25 cellular contexts compared by ENCODE assay signal in the genomic region with DNA sequence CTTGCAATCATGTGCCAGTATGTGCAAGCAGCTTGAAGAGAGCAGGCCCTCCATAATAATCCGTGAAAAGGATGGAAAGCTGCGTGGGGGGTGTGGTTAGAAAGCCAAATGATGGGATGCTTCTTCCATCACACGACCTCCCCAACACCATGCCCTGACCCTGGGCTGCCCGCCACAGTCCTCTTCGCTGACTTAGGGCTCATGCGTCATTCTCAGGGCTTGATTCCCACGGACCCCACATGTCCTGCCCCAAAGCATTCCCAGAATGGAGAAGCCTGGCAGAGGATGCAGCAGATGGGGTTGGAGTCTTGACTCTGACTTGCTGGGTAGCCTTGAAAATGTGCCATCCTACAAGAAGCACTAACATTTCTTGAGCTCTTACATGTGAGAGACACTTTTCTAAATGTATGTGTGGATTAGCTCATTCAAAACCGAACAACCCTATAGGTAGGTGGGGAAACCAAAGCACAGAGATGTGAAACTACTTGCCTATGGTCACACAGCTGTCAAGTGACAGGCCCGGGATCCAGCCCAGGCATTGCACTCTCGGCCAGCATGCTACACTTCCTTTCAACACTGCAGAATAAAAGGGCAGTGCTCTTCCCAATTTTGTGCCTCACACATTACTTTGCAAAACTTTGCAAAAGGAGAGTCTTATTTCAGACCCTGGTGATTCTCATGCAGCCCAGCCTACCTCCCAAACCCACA. TPM values are rescaled to one million over a fixed set of nuclear protein-coding genes. Genes with fewer than 3 reads are reported as not detected.
A peak's percentile ranks its signal among the peaks of the same experiment; 100 is the strongest.
DNase-seq lines count a peak whose midpoint lies in the region; ATAC-seq and TF ChIP-seq lines count a peak whose summit lies in the region.
"Had no signal": no experiment of that assay in that cellular context is flagged by ENCODE, and none has a peak within 500 bp of the region (broad histone marks: within the 10 kb centered on the region; RNA-seq: fewer than 3 reads in every experiment).

No MANE protein-coding gene starts in this region.

- H3K9me3 ChIP-seq in SK-N-SH (no peaks in the 10 kb centered on the region), adipocyte (ENCODE audit: control insufficient read depth, low read length) (no peaks in the 10 kb centered on the region), mesenchymal stem cell (ENCODE audit: control insufficient read depth, low read length) (no peaks in the 10 kb centered on the region)
- H3K9me3 ChIP-seq: right lobe of liver had no signal

- H3K4me1 ChIP-seq in SK-N-SH (ENCODE audit: control insufficient read depth in 1 of 2, insufficient read depth in 2 of 2, low read depth in 1 of 2, low read length in 1 of 2) (peaks cover 53 to 66% of the 10 kb centered on the region in 2 experiments; a peak in 3 of 4 replicates), adipocyte (ENCODE audit: control insufficient read depth, insufficient read depth, low read length) (peaks cover 77% of the 10 kb centered on the region), mesenchymal stem cell (ENCODE audit: control insufficient read depth, insufficient read depth, low read depth, low read length) (peaks cover 39% of the 10 kb centered on the region)
- H3K4me1 ChIP-seq: right lobe of liver had no signal

- no peaks in the 10 kb centered on the region for H3K36me3 Mint-ChIP-seq in type B pancreatic cell
- no peaks in the 10 kb centered on the region for H3K36me3 Mint-ChIP-seq in glutamatergic neuron (ENCODE audit: unreplicated experiment)
- H3K36me3 Mint-ChIP-seq: activated naive CD8-positive, alpha-beta T cell; CD4-positive, alpha-beta memory T cell; stimulated activated naive B cell treated with anti-CD40 and anti-IgM and Interleukin-4, amounts not matched to agents 10 μg/mL and 1 μg/mL and 100 μg/mL, for 72 hours had no signal

- H3K79me2 ChIP-seq in SK-N-SH (ENCODE audit: insufficient read depth), result peaks cover 89% of the 10 kb centered on the region

- H3K27me3 ChIP-seq in SK-N-SH (ENCODE audit: insufficient read depth) (no peaks in the 10 kb centered on the region), adipocyte (replicated peaks; ENCODE audit: control insufficient read depth, insufficient read depth, low read length) (no peaks in the 10 kb centered on the region), mesenchymal stem cell (ENCODE audit: control insufficient read depth in 1 of 2, insufficient read depth in 1 of 2, low read length in 2 of 2) (no peaks in the 10 kb centered on the region)
- H3K27me3 ChIP-seq: right lobe of liver had no signal

- H3K4me2 ChIP-seq in SK-N-SH (peak overlapping the region; percentile 98; the same call in 1 of the 2 replicates), mesenchymal stem cell (ENCODE audit: low read length, poor library complexity, severe bottlenecking) (no peak overlapping the region)

- POLR2A ChIA-PET in SK-N-SH (lab: Yijun Ruan, JAX), result no interaction called here

- TF ChIP-seq EP300 in SK-N-SH (IDR thresholded peaks at IDR 0.05; ENCODE audit: borderline replicate concordance in 1 of 2, low read depth in 1 of 2, low read length in 1 of 2), result no peak

- peaks cover 35% of the 10 kb centered on the region for H4K20me1 ChIP-seq in SK-N-SH (ENCODE audit: insufficient read depth)

- H3K79me1 ChIP-seq in mesenchymal stem cell (replicated peaks; ENCODE audit: low read length, poor library complexity, severe bottlenecking), result no peaks in the 10 kb centered on the region

- H3K27ac ChIP-seq in SK-N-SH (ENCODE audit: low read depth in 2 of 2, low read length in 1 of 2) (no peak overlapping the region), mesenchymal stem cell (ENCODE audit: low read length, poor library complexity, severe bottlenecking) (no peak overlapping the region)
- H3K27ac ChIP-seq: 22Rv1, dorsolateral prefrontal cortex, right lobe of liver had no signal

- no peak for DNase-seq in SK-N-SH
- no peak for DNase-seq in adipocyte (ENCODE audit: low read depth)
- no peak for DNase-seq in mesenchymal stem cell
- DNase-seq in type B pancreatic cell (ENCODE audit: extremely low spot score, unreplicated experiment), result no peak
- DNase-seq in NCI-H69 (lab: John Stamatoyannopoulos, UW), result no peak
- no peak for DNase-seq in kidney tubule cell (ENCODE audit: low spot score)
- DNase-seq in glutamatergic neuron, result no peak
- DNase-seq: activated CD4-positive, alpha-beta T cell treated with anti-CD3 and anti-CD28 coated beads for 1 hour; activated CD8-positive, alpha-beta T cell treated with anti-CD3 and anti-CD28 coated beads for 36 hours; activated effector memory CD4-positive, alpha-beta T cell treated with Interleukin-2 at 50 U/mL for 16 hours; CD4-positive, alpha-beta memory T cell; dorsolateral prefrontal cortex; H7; head of caudate nucleus; kidney glomerular epithelial cell; NCI-H2029; NCI-H774; right lobe of liver; stimulated activated naive B cell treated with anti-CD40 and anti-IgM and Interleukin-4, amounts not matched to agents 10 μg/mL and 1 μg/mL and 100 μg/mL, for 72 hours had no signal

- H3K4me3 ChIP-seq in SK-N-SH (ENCODE audit: low read depth in 2 of 2, low read length in 1 of 2), result peak overlapping the region in 1 of 2 experiments; percentile 13; a peak in 1 of 4 replicates
- peak overlapping the region; percentile 90 for H3K4me3 ChIP-seq in adipocyte (ENCODE audit: low read length)
- peak overlapping the region in 1 of 2 experiments; percentile 94 for H3K4me3 ChIP-seq in mesenchymal stem cell (ENCODE audit: insufficient read depth in 1 of 2, low read depth in 1 of 2, low read length in 2 of 2)
- H3K4me3 ChIP-seq: dorsolateral prefrontal cortex, GM12878, K562, right lobe of liver had no signal

- WGBS in SK-N-SH (ENCODE audit: low lambda C conversion rate), result 82% methylated on average over 10 of the region's 10 CpGs
- WGBS in mesenchymal stem cell, result 87% methylated on average over 10 of the region's 10 CpGs

- H3K4me3 Mint-ChIP-seq in type B pancreatic cell (peak overlapping the region; percentile 31), glutamatergic neuron (ENCODE audit: unreplicated experiment) (no peak overlapping the region)
- H3K4me3 Mint-ChIP-seq: activated CD8-positive, alpha-beta T cell treated with anti-CD3 and anti-CD28 coated beads for 36 hours; activated naive CD8-positive, alpha-beta T cell; CD4-positive, alpha-beta memory T cell; neural crest cell; stimulated activated naive B cell treated with anti-CD40 and anti-IgM and Interleukin-4, amounts not matched to agents 10 μg/mL and 1 μg/mL and 100 μg/mL, for 72 hours had no signal

- ATAC-seq in SK-N-SH treated with all-trans-retinoic acid at 6 μM for 48 hours, result no peak
- ATAC-seq: activated CD8-positive, alpha-beta T cell treated with anti-CD3 and anti-CD28 coated beads for 36 hours; GM12878; K562; right lobe of liver; stimulated activated naive B cell treated with anti-CD40 and anti-IgM and Interleukin-4, amounts not matched to agents 10 μg/mL and 1 μg/mL and 100 μg/mL, for 72 hours had no signal

- CTCF ChIA-PET in SK-N-SH (lab: Yijun Ruan, JAX), result interaction anchor here (0.7 to 30.4 kb wide), 8 partner anchors 10 to 206 kb away, joined by 3 to 666 read pairs (median 3); a partner anchor contains a TSS

- no peaks in the 10 kb centered on the region for H3K9me2 ChIP-seq in SK-N-SH

- H2BK15ac ChIP-seq in mesenchymal stem cell (ENCODE audit: low read depth, poor library complexity, severe bottlenecking), result no peak overlapping the region

- H2BK12ac ChIP-seq in mesenchymal stem cell (ENCODE audit: low read length in 2 of 2), result no peak overlapping the region

- H3K14ac ChIP-seq in mesenchymal stem cell (ENCODE audit: low read length in 2 of 2), result no peak overlapping the region

- no peak for TF ChIP-seq RAD21 in SK-N-SH (IDR thresholded peaks at IDR 0.05; ENCODE audit: low read length)

- H3K27ac Mint-ChIP-seq in type B pancreatic cell (no peak overlapping the region), glutamatergic neuron (ENCODE audit: unreplicated experiment) (no peak overlapping the region)
- H3K27ac Mint-ChIP-seq: activated CD8-positive, alpha-beta T cell treated with anti-CD3 and anti-CD28 coated beads for 36 hours; activated naive CD8-positive, alpha-beta T cell; stimulated activated naive B cell treated with anti-CD40 and anti-IgM and Interleukin-4, amounts not matched to agents 10 μg/mL and 1 μg/mL and 100 μg/mL, for 72 hours had no signal

- no peaks in the 10 kb centered on the region for H3K9me3 Mint-ChIP-seq in type B pancreatic cell
- peaks cover 4% of the 10 kb centered on the region for H3K9me3 Mint-ChIP-seq in glutamatergic neuron (ENCODE audit: unreplicated experiment)
- H3K9me3 Mint-ChIP-seq: activated CD8-positive, alpha-beta T cell treated with anti-CD3 and anti-CD28 coated beads for 36 hours; CD4-positive, alpha-beta memory T cell; neural crest cell; stimulated activated naive B cell treated with anti-CD40 and anti-IgM and Interleukin-4, amounts not matched to agents 10 μg/mL and 1 μg/mL and 100 μg/mL, for 72 hours had no signal

- no peak overlapping the region for H3K9ac ChIP-seq in SK-N-SH
- peak overlapping the region; percentile 91 for H3K9ac ChIP-seq in adipocyte (ENCODE audit: low read length)
- H3K9ac ChIP-seq in mesenchymal stem cell (ENCODE audit: low read length), result peak overlapping the region; percentile 91

- no peak overlapping the region for H3K23ac ChIP-seq in mesenchymal stem cell (ENCODE audit: low read length in 2 of 2)

- H3K4me1 Mint-ChIP-seq in type B pancreatic cell (ENCODE audit: unreplicated experiment) (peaks cover 60% of the 10 kb centered on the region), glutamatergic neuron (ENCODE audit: low read depth, unreplicated experiment) (peaks cover 7% of the 10 kb centered on the region)
- H3K4me1 Mint-ChIP-seq: CD4-positive, alpha-beta memory T cell had no signal

- H4K8ac ChIP-seq in mesenchymal stem cell (ENCODE audit: low read length), result no peak overlapping the region

- TF ChIP-seq CTCF in SK-N-SH (IDR thresholded peaks at IDR 0.05) (no peak), type B pancreatic cell (conservative IDR thresholded peaks at IDR 0.05) (no peak), glutamatergic neuron (IDR thresholded peaks at IDR 0.05; ENCODE audit: partially characterized antibody, unreplicated experiment) (no peak)

- no peak overlapping the region for H3K18ac ChIP-seq in mesenchymal stem cell (ENCODE audit: low read depth in 1 of 2, low read length in 2 of 2)

- peaks cover 18% of the 10 kb centered on the region for H3K27me3 Mint-ChIP-seq in type B pancreatic cell
- H3K27me3 Mint-ChIP-seq in glutamatergic neuron (ENCODE audit: unreplicated experiment), result peaks cover 11% of the 10 kb centered on the region

- H2BK120ac ChIP-seq in mesenchymal stem cell (ENCODE audit: low read depth, low read length), result no peak overlapping the region

- H2BK5ac ChIP-seq in mesenchymal stem cell (ENCODE audit: low read depth, low read length, poor library complexity, severe bottlenecking), result no peak overlapping the region

- H3F3A ChIP-seq in SK-N-SH (replicated peaks; ENCODE audit: insufficient read depth), result peaks cover 33% of the 10 kb centered on the region

- no peak overlapping the region for H2AFZ ChIP-seq in SK-N-SH (ENCODE audit: low read depth)
- H2AFZ ChIP-seq in mesenchymal stem cell (ENCODE audit: low read depth, low read length), result no peak overlapping the region

- H4K91ac ChIP-seq in mesenchymal stem cell (ENCODE audit: low read length), result no peak overlapping the region

- H3K4ac ChIP-seq in mesenchymal stem cell (ENCODE audit: low read depth in 1 of 2, low read length in 2 of 2), result no peak overlapping the region

- no peaks in the 10 kb centered on the region for H3K36me3 ChIP-seq in SK-N-SH (replicated peaks in 1 of 2; ENCODE audit: control insufficient read depth in 1 of 2, insufficient read depth in 2 of 2, low read length in 1 of 2)
- H3K36me3 ChIP-seq in adipocyte (ENCODE audit: control insufficient read depth, insufficient read depth, low read length, severe bottlenecking), result peaks cover 8% of the 10 kb centered on the region
- peaks cover 0 to 13% of the 10 kb centered on the region in 2 experiments for H3K36me3 ChIP-seq in mesenchymal stem cell (ENCODE audit: control insufficient read depth in 1 of 2, insufficient read depth in 2 of 2, low read depth in 1 of 2, low read length in 2 of 2)
- H3K36me3 ChIP-seq: right lobe of liver had no signal

- H2AK5ac ChIP-seq in mesenchymal stem cell (ENCODE audit: low read length, severe bottlenecking), result no peak overlapping the region

RNA-seq across cellular contexts. Expression of a gene that starts 3.7 kb away (rescaled TPM):
- 10.5 and 12.1 TPM in 2 replicates for polyA plus RNA-seq in SK-N-SH (2012; rRNA removed)
- 7.1 and 10.2 TPM in 2 replicates for polyA plus RNA-seq in SK-N-SH (2012; cell fraction: cytosol; rRNA removed)
- polyA plus RNA-seq in SK-N-SH (2012; cell fraction: nucleus; rRNA removed), result 34.1 and 40.8 TPM in 2 replicates
- 6.3 TPM for polyA plus RNA-seq in mesenchymal stem cell (2013, experiment 1 of 2)
- polyA plus RNA-seq in mesenchymal stem cell (2013, experiment 2 of 2), result 5.1 TPM
- total RNA-seq in type B pancreatic cell (ENCODE audit: low replicate concordance) (59.2 and 87.5 TPM in 2 replicates), glutamatergic neuron (ENCODE audit: unreplicated experiment) (3.2 TPM)
- polyA plus RNA-seq: CD4-positive, alpha-beta memory T cell had no signal

Comparison
In these comparisons a context has a peak if more than half of its experiments do, and no peak if none do; other contexts are left out.
1. RNA of a gene that starts 3.7 kb away (total RNA-seq): 59.2 to 87.5 TPM in type B pancreatic cell; 3.2 TPM in glutamatergic neuron (single experiment); every median in the first group is over 10 times any median in the second.